Comparison of ENCODE assay signal across 8 cellular contexts in genomic region chr1:207644479-207644851, GRCh38. TPM values are rescaled to one million over a fixed set of nuclear protein-coding genes. Genes with fewer than 3 reads are reported as not detected.
A peak's percentile ranks its signal among the peaks of the same experiment; 100 is the strongest.
DNase-seq lines count a peak whose midpoint lies in the region; ATAC-seq and TF ChIP-seq lines count a peak whose summit lies in the region.
"Had no signal": no experiment of that assay in that cellular context is flagged by ENCODE, and none has a peak within 500 bp of the region (broad histone marks: within the 10 kb centered on the region; RNA-seq: fewer than 3 reads in every experiment).

No MANE protein-coding gene starts in this region.

- H3K4me3 ChIP-seq in OCI-LY3 (ENCODE audit: low read length), result peak overlapping the region; percentile 81
- H3K4me3 ChIP-seq in esophagus (ENCODE audit: low read depth in 1 of 2, low read length in 2 of 2), result peak overlapping the region; percentile 66 to 70
- H3K4me3 ChIP-seq in skeletal muscle satellite cell (ENCODE audit: low read length), result peak overlapping the region; percentile 73
- H3K4me3 ChIP-seq in adrenal gland, result peak overlapping the region in 2 of 4 donors; percentile 41 to 54

- H4K20me1 ChIP-seq in OCI-LY3 (ENCODE audit: insufficient read depth, low read length), result no peaks in the 10 kb centered on the region

- TF ChIP-seq CTCF in OCI-LY3 (IDR thresholded peaks at IDR 0.05; ENCODE audit: low read depth, low read length) (no peak), adrenal gland (IDR thresholded peaks at IDR 0.05) (no peak)

- H3K9me3 ChIP-seq in OCI-LY3 (ENCODE audit: insufficient read depth, low read length) (no peaks in the 10 kb centered on the region), esophagus (ENCODE audit: control insufficient read depth in 2 of 2, insufficient read depth in 1 of 2, low read depth in 1 of 2, low read length in 1 of 2) (no peaks in the 10 kb centered on the region), skeletal muscle satellite cell (replicated peaks; ENCODE audit: low read length) (no peaks in the 10 kb centered on the region), adrenal gland (replicated peaks in 1 of 3) (no peaks in the 10 kb centered on the region)

- H3K4me1 ChIP-seq in OCI-LY3 (ENCODE audit: low read length) (peaks cover 34% of the 10 kb centered on the region), esophagus (ENCODE audit: control insufficient read depth in 2 of 2, insufficient read depth in 2 of 2, low read length in 1 of 2) (peaks cover 7 to 9% of the 10 kb centered on the region in 2 donors), skeletal muscle satellite cell (ENCODE audit: control insufficient read depth, insufficient read depth, low read length) (peaks cover 4% of the 10 kb centered on the region), adrenal gland (replicated peaks in 1 of 2) (peaks cover 4 to 9% of the 10 kb centered on the region in 2 donors)

- intact Hi-C loops in adrenal gland (cut with DNase I), result no loop called here

- H3K36me3 ChIP-seq in OCI-LY3 (replicated peaks; ENCODE audit: low read depth, low read length) (no peaks in the 10 kb centered on the region), esophagus (ENCODE audit: control insufficient read depth in 2 of 2, insufficient read depth in 2 of 2, low read length in 1 of 2) (no peaks in the 10 kb centered on the region), skeletal muscle satellite cell (ENCODE audit: insufficient read depth, low read length) (no peaks in the 10 kb centered on the region), adrenal gland (replicated peaks in 1 of 2) (no peaks in the 10 kb centered on the region)

- WGBS in esophagus, 2 donors, result 24 to 28% methylated on average over 8 of the region's 8 CpGs
- 17 to 27% (median 22%) methylated on average over 8 of the region's 8 CpGs for WGBS in adrenal gland, 4 donors

- peak overlapping the region; percentile 87 for H2AFZ ChIP-seq in OCI-LY3 (ENCODE audit: low read depth, low read length)

- no peaks in the 10 kb centered on the region for H3K79me2 ChIP-seq in OCI-LY3 (ENCODE audit: low read length)

- no peak overlapping the region for H3K27ac ChIP-seq in OCI-LY3 (ENCODE audit: low read length)
- H3K27ac ChIP-seq in esophagus (ENCODE audit: low read depth in 2 of 2, low read length in 1 of 2), result no peak overlapping the region
- no peak overlapping the region for H3K27ac ChIP-seq in adrenal gland

- H3K4me2 ChIP-seq in OCI-LY3 (ENCODE audit: low read length) (peak overlapping the region; percentile 95), skeletal muscle satellite cell (ENCODE audit: low read length) (peak overlapping the region; percentile 91)

- H3K9ac ChIP-seq in OCI-LY3 (ENCODE audit: low read length) (no peak overlapping the region), skeletal muscle satellite cell (ENCODE audit: low read depth, low read length) (no peak overlapping the region)

- H3K27me3 ChIP-seq in OCI-LY3 (ENCODE audit: low read depth, low read length) (peaks cover 37% of the 10 kb centered on the region), esophagus (ENCODE audit: control insufficient read depth in 1 of 2, insufficient read depth in 2 of 2, low read length in 2 of 2) (no peaks in the 10 kb centered on the region), skeletal muscle satellite cell (ENCODE audit: control insufficient read depth, insufficient read depth, low read length) (peaks cover 41% of the 10 kb centered on the region), adrenal gland (peaks cover under 1% of the 10 kb centered on the region)

- DNase-seq in adrenal gland (no peak), NCI-H187 (lab: John Stamatoyannopoulos, UW) (no peak)

- peak; percentile 26 for ATAC-seq in GM19395 (IDR thresholded peaks at IDR 0.05; ENCODE audit: unreplicated experiment)
- ATAC-seq in HG03095 (IDR thresholded peaks at IDR 0.05; ENCODE audit: unreplicated experiment), result no peak

- TF ChIP-seq POLR2A in adrenal gland (IDR thresholded peaks at IDR 0.05), result no peak

RNA-seq across cellular contexts. Expression of gene CR1L, which starts 0.5 kb away (rescaled TPM):
- polyA plus RNA-seq in esophagus (not detected), adrenal gland (under 1 TPM in 1 of 3 donors, not detected in 2; 0.51 TPM)
- not detected in 2 replicates for total RNA-seq in skeletal muscle satellite cell (2012; rRNA removed)
- under 1 TPM in 6 of 8 donors, not detected in 2; 0.23 to 0.81 (median 0.51) TPM for total RNA-seq in adrenal gland
- total RNA-seq: temporal lobe had no signal
